In genomic region chr9:136093331-136093986, GRCh38 we compare ENCODE assay signal across 8 cellular contexts. TPM values are rescaled to one million over a fixed set of nuclear protein-coding genes. Genes with fewer than 3 reads are reported as not detected.
DNase-seq lines count a peak whose midpoint lies in the region; ATAC-seq and TF ChIP-seq lines count a peak whose summit lies in the region.

No MANE protein-coding gene starts in this region.

- no peak for TF ChIP-seq CTCF in esophagus squamous epithelium (IDR thresholded peaks at IDR 0.05)

- peak; percentile 49 for DNase-seq in COLO668 (lab: John Stamatoyannopoulos, UW; ENCODE audit: unreplicated experiment)
- no peak for DNase-seq in SJCRH30
- DNase-seq in esophagus squamous epithelium (lab: John Stamatoyannopoulos, UW) = no peak
- no peak for DNase-seq in NCI-H524 treated with DMSO at 0.1 percent for 48 hours (lab: John Stamatoyannopoulos, UW)

- peaks cover 44% of the 10 kb centered on the region for H3K4me1 ChIP-seq in SJCRH30
- H3K4me1 ChIP-seq in esophagus squamous epithelium = peaks cover 32 to 72% (median 58%) of the 10 kb centered on the region in 3 donors
- H3K4me1 ChIP-seq in neuron (ENCODE audit: insufficient read depth, low read length) = peaks cover 17% of the 10 kb centered on the region

- no peak overlapping the region for H2AFZ ChIP-seq in neuron (ENCODE audit: low read depth, low read length)

- TF ChIP-seq POLR2A in esophagus squamous epithelium (IDR thresholded peaks at IDR 0.05) = no peak

- H3K4me3 ChIP-seq in SJCRH30 (peak overlapping the region; percentile 58; the same call in 1 of the 2 replicates), esophagus squamous epithelium (peak overlapping the region; percentile 70 to 97 (median 88)), neuron (ENCODE audit: low read length) (peak overlapping the region; percentile 48)

- ATAC-seq in HG02623 (IDR thresholded peaks at IDR 0.05; ENCODE audit: unreplicated experiment) (no peak), GM21515 (IDR thresholded peaks at IDR 0.05; ENCODE audit: unreplicated experiment) (no peak), GM18909 (IDR thresholded peaks at IDR 0.05; ENCODE audit: poor library complexity, unreplicated experiment) (no peak)

- intact Hi-C loops in esophagus squamous epithelium (cut with DNase I) = no loop called here

- H3K36me3 ChIP-seq in SJCRH30 = no peaks in the 10 kb centered on the region
- no peaks in the 10 kb centered on the region for H3K36me3 ChIP-seq in esophagus squamous epithelium
- no peaks in the 10 kb centered on the region for H3K36me3 ChIP-seq in neuron (ENCODE audit: insufficient read depth, low read length)

- H3K9me3 ChIP-seq in SJCRH30 (replicated peaks) (no peaks in the 10 kb centered on the region), esophagus squamous epithelium (no peaks in the 10 kb centered on the region), neuron (ENCODE audit: low read length) (no peaks in the 10 kb centered on the region)

- H3K27ac ChIP-seq in SJCRH30 = no peak overlapping the region
- peak overlapping the region; percentile 84 to 98 (median 94) for H3K27ac ChIP-seq in esophagus squamous epithelium

- WGBS in esophagus squamous epithelium, 2 donors = 40 to 51% methylated on average over 1 to 5 of the region's 16 CpGs

- H3K27me3 ChIP-seq in SJCRH30 (peaks cover 25% of the 10 kb centered on the region), esophagus squamous epithelium (peaks cover 0 to 6% (median 0%) of the 10 kb centered on the region in 4 donors), neuron (ENCODE audit: insufficient read depth, low read length) (peaks cover 3% of the 10 kb centered on the region)

RNA-seq across cellular contexts. Expression of gene NACC2, which starts 1.6 kb away (rescaled TPM):
- 3.6 and 4.4 TPM in 2 replicates for total RNA-seq in SJCRH30 (2014; rRNA removed; shearing (Covaris generic))
- 10 to 100 TPM; 10.4 to 21.6 (median 12.8) TPM for total RNA-seq in esophagus squamous epithelium

RNA-seq across cellular contexts. Expression of gene TMEM250, which starts 25.2 kb away (rescaled TPM):
- 31.8 and 34.0 TPM in 2 replicates for total RNA-seq in SJCRH30 (2014; rRNA removed; shearing (Covaris generic))
- total RNA-seq in esophagus squamous epithelium = 10 to 100 TPM; 34.3 to 59.4 (median 43.4) TPM
